Comparison of ENCODE assay signal across 30 cellular contexts in the genomic region with DNA sequence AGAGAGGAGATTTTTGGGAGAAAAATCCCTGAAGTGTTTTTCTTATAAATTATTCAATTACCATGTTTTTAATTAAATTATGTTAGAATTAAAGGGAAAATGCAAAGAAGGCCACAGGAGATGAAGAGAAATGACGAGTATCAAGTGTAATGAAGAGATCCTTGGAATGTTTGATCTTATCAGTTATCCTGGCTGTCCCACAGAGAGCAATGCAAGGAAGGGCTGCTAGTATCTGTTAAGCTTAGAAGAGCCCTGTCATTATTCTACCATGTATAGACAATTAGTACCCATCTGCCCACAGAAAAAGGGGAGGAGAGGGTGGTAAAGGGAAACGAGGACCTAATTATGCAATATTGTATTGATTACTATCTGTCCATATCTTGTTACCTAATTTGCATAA.
"Had no signal": no experiment of that assay in that cellular context is flagged by ENCODE, and none has a peak within 500 bp of the region (broad histone marks: within the 10 kb centered on the region; RNA-seq: fewer than 3 reads in every experiment).

No MANE protein-coding gene starts in this region.

- H3K4me1 Mint-ChIP-seq: activated CD4-positive, alpha-beta T cell treated with anti-CD3 and anti-CD28 coated beads, Interleukin-2, amount 10 ng/mL, durations not matched to agents 24 days and 14 days; activated T-helper 17 cell treated with anti-CD3 and anti-CD28 coated beads, Interleukin-2, amount 50 U/mL, for 72 hours; central memory CD8-positive, alpha-beta T cell had no signal

- H3K36me3 ChIP-seq: cardiac muscle cell, Peyer's patch, WERI-Rb-1 had no signal

- H3K4me1 ChIP-seq: Peyer's patch had no signal

- H3K9me3 ChIP-seq: Peyer's patch had no signal

- H3K27ac ChIP-seq: cardiac muscle cell, Peyer's patch, WERI-Rb-1 had no signal

- H3K4me3 Mint-ChIP-seq: activated CD4-positive, alpha-beta T cell treated with anti-CD3 and anti-CD28 coated beads, Interleukin-2, amount 10 ng/mL, durations not matched to agents 24 days and 14 days; activated CD8-positive, alpha-beta T cell treated with anti-CD3 and anti-CD28 coated beads for 36 hours; activated naive CD8-positive, alpha-beta T cell treated with anti-CD3 and anti-CD28 coated beads for 36 hours; activated T-cell treated with anti-CD3 and anti-CD28 coated beads, Interleukin-2, amount 50 U/mL, for 72 hours; activated T-helper 17 cell treated with anti-CD3 and anti-CD28 coated beads, Interleukin-2, amount 50 U/mL, for 72 hours; central memory CD8-positive, alpha-beta T cell had no signal

- H3K36me3 Mint-ChIP-seq: activated naive CD8-positive, alpha-beta T cell treated with anti-CD3 and anti-CD28 coated beads for 36 hours had no signal

- H3K4me3 ChIP-seq: cardiac muscle cell, Peyer's patch had no signal

- H3K27me3 ChIP-seq: cardiac muscle cell, Peyer's patch had no signal

- H3K9me3 Mint-ChIP-seq: activated CD4-positive, alpha-beta T cell treated with anti-CD3 and anti-CD28 coated beads, Interleukin-2, amount 10 ng/mL, durations not matched to agents 24 days and 14 days; activated CD8-positive, alpha-beta T cell treated with anti-CD3 and anti-CD28 coated beads for 36 hours; activated naive CD8-positive, alpha-beta T cell treated with anti-CD3 and anti-CD28 coated beads for 36 hours; activated T-cell treated with anti-CD3 and anti-CD28 coated beads, Interleukin-2, amount 50 U/mL, for 72 hours; activated T-helper 17 cell treated with anti-CD3 and anti-CD28 coated beads, Interleukin-2, amount 50 U/mL, for 72 hours; central memory CD8-positive, alpha-beta T cell had no signal

- DNase-seq: activated CD4-positive, alpha-beta T cell treated with anti-CD3 and anti-CD28 coated beads, Interleukin-2, amount 10 ng/mL, durations not matched to agents 24 days and 14 days; activated CD4-positive, alpha-beta T cell treated with anti-CD3 and anti-CD28 coated beads, Interleukin-2, amount 50 U/mL, for 4 hours; activated CD8-positive, alpha-beta T cell treated with anti-CD3 and anti-CD28 coated beads for 36 hours; activated effector memory CD4-positive, alpha-beta T cell treated with anti-CD3 and anti-CD28 coated beads, Interleukin-2, amount 50 U/mL, for 16 hours; activated naive CD4-positive, alpha-beta T cell; activated naive CD4-positive, alpha-beta T cell treated with anti-CD3 and anti-CD28 coated beads, Interleukin-2, amount 50 U/mL, for 16 hours; activated naive CD8-positive, alpha-beta T cell treated with anti-CD3 and anti-CD28 coated beads for 36 hours; activated T-cell treated with anti-CD3 and anti-CD28 coated beads, Interleukin-2, amount 50 U/mL, for 1 hour; activated T-cell treated with anti-CD3 and anti-CD28 coated beads, Interleukin-2, amount 50 U/mL, for 72 hours; amniotic stem cell; aorta; Karpas-422; NCI-H1105; NCI-H1417 treated with DMSO at 0.1 percent for 48 hours; NCI-H187 treated with DMSO at 0.1 percent for 48 hours; NCI-H2081; NCI-H345; NCI-H524 treated with DMSO at 0.1 percent for 48 hours; NCI-H748 treated with DMSO at 0.1 percent for 48 hours; NK-92 treated with Interleukin-12 subunit alpha and Interleukin-12 subunit beta, amount 100 ng/mL, for 24 hours; PC-3; Peyer's patch; RPMI8226; SIG-M5; T1000; WERI-Rb-1 had no signal

- H3K27ac Mint-ChIP-seq: activated CD4-positive, alpha-beta T cell treated with anti-CD3 and anti-CD28 coated beads, Interleukin-2, amount 10 ng/mL, durations not matched to agents 24 days and 14 days; activated CD8-positive, alpha-beta T cell treated with anti-CD3 and anti-CD28 coated beads for 36 hours; activated naive CD8-positive, alpha-beta T cell treated with anti-CD3 and anti-CD28 coated beads for 36 hours; activated T-cell treated with anti-CD3 and anti-CD28 coated beads, Interleukin-2, amount 50 U/mL, for 72 hours; activated T-helper 17 cell treated with anti-CD3 and anti-CD28 coated beads, Interleukin-2, amount 50 U/mL, for 72 hours had no signal

- ATAC-seq: activated CD8-positive, alpha-beta T cell treated with anti-CD3 and anti-CD28 coated beads for 36 hours; activated T-cell treated with anti-CD3 and anti-CD28 coated beads, Interleukin-2, amount 50 U/mL, for 72 hours; activated T-helper 17 cell treated with anti-CD3 and anti-CD28 coated beads, Interleukin-2, amount 50 U/mL, for 72 hours; PC-3; Right ventricle myocardium inferior had no signal
